In the genomic region with DNA sequence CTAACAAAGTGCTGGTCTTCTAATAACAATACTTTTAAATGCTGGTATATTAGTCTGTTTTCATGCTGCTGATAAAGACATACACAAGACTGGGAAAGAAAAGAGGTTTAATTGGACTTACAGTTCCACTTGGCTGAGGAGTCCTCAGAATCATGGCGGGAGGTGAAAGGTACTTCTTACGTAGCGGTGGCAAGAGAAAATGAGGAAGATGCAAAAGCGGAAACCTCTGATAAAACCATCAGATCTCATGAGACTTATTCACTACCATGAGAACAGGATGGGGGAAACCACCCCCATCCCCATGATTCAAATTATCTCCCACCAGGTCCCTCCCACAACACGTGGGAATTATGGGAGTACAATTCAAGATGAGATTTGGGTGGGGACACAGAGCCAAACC, we compare ENCODE assay signal across 5 cellular contexts. TPM values are rescaled to one million over a fixed set of nuclear protein-coding genes. Genes with fewer than 3 reads are reported as not detected.
DNase-seq lines count a peak whose midpoint lies in the region; ATAC-seq, FAIRE-seq and TF ChIP-seq lines count a peak whose summit lies in the region.
"Not testable (repeated sequence)": the region's sequence is repeated elsewhere in the genome, so short reads cannot be mapped to it uniquely, and the experiment has no call there.

No MANE protein-coding gene starts in this region.

- not testable (repeated sequence) for H3K27ac ChIP-seq in HCT116 (ENCODE audit: low read depth, low read length); K562 (ENCODE audit: extremely low read depth, low read depth, low read length)
- H3K27ac ChIP-seq in gastrocnemius medialis, result peak overlapping the region in 3 of 4 donors; percentile 36 to 66 (median 45)

- H3K9me1 ChIP-seq in K562 (ENCODE audit: control insufficient read depth, insufficient read depth, low read length), result not testable (repeated sequence)

- POLR2A ChIA-PET in HCT116 (lab: Charles Lee); K562 (lab: Yijun Ruan, JAX): not testable (repeated sequence)

- H3K4me1 Mint-ChIP-seq in HFFc6 (ENCODE audit: low read depth), result peaks cover 10% of the 10 kb centered on the region
- H3K4me1 Mint-ChIP-seq in memory B cell, result not testable (repeated sequence)

- not testable (repeated sequence) for TF ChIP-seq CTCF in HCT116 (IDR thresholded peaks at IDR 0.05 in 2 of 3, conservative IDR thresholded peaks at IDR 0.05 in 1 of 3; ENCODE audit: borderline replicate concordance in 1 of 3, insufficient read depth in 1 of 3, low read depth in 2 of 3, low read length in 2 of 3); HFFc6 (IDR thresholded peaks at IDR 0.05); K562 (IDR thresholded peaks at IDR 0.05 in 2 of 3, conservative IDR thresholded peaks at IDR 0.05 in 1 of 3; ENCODE audit: insufficient read depth in 2 of 3, low read depth in 1 of 3, low read length in 3 of 3); gastrocnemius medialis (IDR thresholded peaks at IDR 0.05 in 4 of 5, conservative IDR thresholded peaks at IDR 0.05 in 1 of 5)

- not testable (repeated sequence) for TF ChIP-seq EP300 in K562 (IDR thresholded peaks at IDR 0.05; ENCODE audit: low read length)

- H3K36me3 ChIP-seq in HCT116 (ENCODE audit: control insufficient read depth in 1 of 2, insufficient read depth in 2 of 2, low read length in 2 of 2); K562 (ENCODE audit: control insufficient read depth, insufficient read depth, low read length): not testable (repeated sequence)
- H3K36me3 ChIP-seq in gastrocnemius medialis, result peaks cover 0 to 76% of the 10 kb centered on the region in 2 donors

- not testable (repeated sequence) for H3K27me3 Mint-ChIP-seq in HFFc6 (ENCODE audit: insufficient read depth); memory B cell

- RAD21 ChIA-PET in HCT116 (lab: Charles Lee; ENCODE audit: low non-redundant PET in 1 of 2, low total read pairs in 2 of 2, uncharacterized antibody in 2 of 2, unreplicated experiment in 2 of 2), result not testable (repeated sequence)

- not testable (repeated sequence) for TF ChIP-seq POLR2A in HCT116 (IDR thresholded peaks at IDR 0.05; ENCODE audit: borderline replicate concordance, extremely low read depth, insufficient read depth, insufficient read length); K562 (conservative IDR thresholded peaks at IDR 0.05); gastrocnemius medialis (IDR thresholded peaks at IDR 0.05)

- H3K9me3 Mint-ChIP-seq in HFFc6, memory B cell: not testable (repeated sequence)

- intact Hi-C loops in HCT116 (cut with micrococcal nuclease); K562 (cut with micrococcal nuclease): not testable (repeated sequence)
- intact Hi-C loops in gastrocnemius medialis (cut with DNase I; ENCODE audit: low total_unique reads), result loop anchor here (5.0 kb wide), 1 partner anchor 33 kb away; no protein-coding TSS in a partner anchor

- ATAC-seq in HCT116; K562; memory B cell (ENCODE audit: low read depth); gastrocnemius medialis: not testable (repeated sequence)

- not testable (repeated sequence) for TF ChIP-seq RAD21 in HCT116 (IDR thresholded peaks at IDR 0.05; ENCODE audit: low read depth); K562 (CRISPR knock-in tag; conservative IDR thresholded peaks at IDR 0.05 in 1 of 2, IDR thresholded peaks at IDR 0.05 in 1 of 2)

- peak overlapping the region; percentile 58 for H3K4me2 ChIP-seq in HCT116 (ENCODE audit: low read length)
- not testable (repeated sequence) for H3K4me2 ChIP-seq in K562 (ENCODE audit: insufficient read depth, low read length)

- peaks cover 2 to 15% of the 10 kb centered on the region in 2 experiments; a peak in 2 of 4 replicates for H3K4me1 ChIP-seq in HCT116 (ENCODE audit: control insufficient read depth in 1 of 2, insufficient read depth in 2 of 2, low read length in 2 of 2)
- not testable (repeated sequence) for H3K4me1 ChIP-seq in K562 (replicated peaks in 1 of 2; ENCODE audit: control insufficient read depth in 2 of 2, insufficient read depth in 2 of 2, low read length in 2 of 2); gastrocnemius medialis

- not testable (repeated sequence) for FAIRE-seq in K562 (lab: Jason Lieb, UNC)

- in situ Hi-C loops in K562 (cut with MboI); gastrocnemius medialis (cut with MboI; ENCODE audit: low sequenced_read_pairs in 4 of 4): not testable (repeated sequence)

- peaks cover 52% of the 10 kb centered on the region for H3K36me3 Mint-ChIP-seq in HFFc6 (ENCODE audit: low read depth)
- not testable (repeated sequence) for H3K36me3 Mint-ChIP-seq in memory B cell

- DNase-seq in HCT116 (ENCODE audit: low read depth, low spot score); HFFc6; K562 (ENCODE audit: extremely low read depth in 1 of 4, low spot score in 3 of 4); memory B cell (ENCODE audit: low spot score in 2 of 2); gastrocnemius medialis: not testable (repeated sequence)

- 67% methylated on average over 5 of the region's 5 CpGs for WGBS in K562 (ENCODE audit: insufficient coverage, low coverage, missing lambda C conversion rate)

- not testable (repeated sequence) for H3K4me3 ChIP-seq in HCT116 (replicated peaks in 1 of 2; ENCODE audit: low read depth in 1 of 2, low read length in 2 of 2); K562; gastrocnemius medialis

- H3K9me2 ChIP-seq in HCT116 (ENCODE audit: insufficient read depth), result not testable (repeated sequence)

- not testable (repeated sequence) for H3K27me3 ChIP-seq in HCT116 (ENCODE audit: insufficient read depth, low read length); K562 (ENCODE audit: control insufficient read depth in 2 of 2, insufficient read depth in 2 of 2, low read length in 2 of 2); gastrocnemius medialis

- H3K9ac ChIP-seq in HCT116 (ENCODE audit: low read length); K562 (ENCODE audit: insufficient read depth in 1 of 2, low read depth in 2 of 2, low read length in 2 of 2): not testable (repeated sequence)

- H3K27ac Mint-ChIP-seq in HFFc6, result 0 out of 2 replicates have a peak overlapping the region, but pooled peaks have one; percentile 3
- peak overlapping the region; percentile 19 for H3K27ac Mint-ChIP-seq in memory B cell

- not testable (repeated sequence) for H3K9me3 ChIP-seq in HCT116 (ENCODE audit: control insufficient read depth in 1 of 2, insufficient read depth in 1 of 2, low read depth in 1 of 2, low read length in 2 of 2); K562 (replicated peaks; ENCODE audit: control insufficient read depth, insufficient read depth, low read depth, low read length); gastrocnemius medialis

- BruUV-seq in HCT116 (replicated peaks; lab: Mats Ljungman, UMichigan); K562 (replicated peaks; lab: Mats Ljungman, UMichigan): not testable (repeated sequence)

- not testable (repeated sequence) for H4K20me1 ChIP-seq in HCT116 (ENCODE audit: insufficient read depth); K562 (replicated peaks; ENCODE audit: control insufficient read depth, insufficient read depth, low read length)

- H3K79me2 ChIP-seq in HCT116 (ENCODE audit: insufficient read depth, low read length); K562 (ENCODE audit: control insufficient read depth, insufficient read depth, low read length): not testable (repeated sequence)

- H2AFZ ChIP-seq in HCT116 (ENCODE audit: low read depth, low read length, poor library complexity, severe bottlenecking); K562 (ENCODE audit: low read depth, low read length): not testable (repeated sequence)

- CTCF ChIA-PET in HCT116 (lab: Charles Lee); K562 (lab: Yijun Ruan, JAX; ENCODE audit: low intra/inter-chr PET ratio): not testable (repeated sequence)

- not testable (repeated sequence) for H3K4me3 Mint-ChIP-seq in HFFc6, memory B cell

RNA-seq across cellular contexts. Expression of a gene that starts 30.5 kb away (rescaled TPM):
- 0.15 TPM for total RNA-seq in HCT116 (2021; ENCODE audit: unreplicated experiment)
- 0.07 and 0.13 TPM in 2 replicates for polyA plus RNA-seq in HCT116 (2012)
- 10 to 100 TPM; 51.9 to 64.6 (median 56.5) TPM for total RNA-seq in HFFc6 (2021; fragmentation: NEBNext Ultra II Directional; extraction: Animal tissue kit (Norgen Biotek cat#: 25700))
- 1.1 TPM in 1 of 2 replicates, not detected in the other for total RNA-seq in K562 (2011; cell fraction: chromatin; rRNA removed; ENCODE audit: low replicate concordance)
- total RNA-seq in K562 (2011; cell fraction: nucleolus; rRNA removed), result 0.17 TPM in 1 of 2 replicates, not detected in the other
- 0.29 and 1.1 TPM in 2 replicates for total RNA-seq in K562 (2011; cell fraction: nucleoplasm; rRNA removed)
- total RNA-seq in K562 (2014; rRNA removed), result 0.95 and 1.4 TPM in 2 replicates
- total RNA-seq in K562 (2014; rRNA removed; fragmentation: Illumina TruSeq; extraction: Trizol), result 0.76 and 1.2 TPM in 2 replicates
- 0.98 and 1.2 TPM in 2 replicates for total RNA-seq in K562 (2015; rRNA removed; fragmentation: Illumina TruSeq; extraction: Trizol)
- total RNA-seq in K562 (2021), result 0.60 and 0.92 TPM in 2 replicates
- 0.07 and 0.18 TPM in 2 replicates for polyA plus RNA-seq in K562 (2011; rRNA removed)
- polyA plus RNA-seq in K562 (2011; cell fraction: cytosol; rRNA removed), result 0.03 and 0.09 TPM in 2 replicates
- 0.06 TPM in 1 of 2 replicates, not detected in the other for polyA plus RNA-seq in K562 (2011; cell fraction: nucleus; rRNA removed)
- 0.55 and 1.3 TPM in 2 replicates for polyA plus RNA-seq in K562 (2012)
- polyA plus RNA-seq in K562 (2014; fragmentation: Illumina TruSeq; extraction: Trizol), result 1.2 and 1.8 TPM in 2 replicates
- polyA plus RNA-seq in K562 (2014; fragmentation: Nextera tagmentation; extraction: Ambion mirVana), result under 1 TPM; 0.46 to 0.51 TPM
- polyA plus RNA-seq in K562 (2014; rRNA removed), result 0.86 and 0.97 TPM in 2 replicates
- polyA minus RNA-seq in K562 (2011; rRNA and poly(A)+ RNA removed), result 0.09 and 0.63 TPM in 2 replicates
- not detected in 2 replicates for polyA minus RNA-seq in K562 (2011; cell fraction: cytosol; rRNA and poly(A)+ RNA removed)
- 0.27 and 0.33 TPM in 2 replicates for polyA minus RNA-seq in K562 (2011; cell fraction: nucleus; rRNA and poly(A)+ RNA removed)
- total RNA-seq in gastrocnemius medialis, result 100 to 1,000 TPM; 105 to 297 (median 200) TPM

RNA-seq across cellular contexts. Expression of a gene that starts 60.0 kb away (rescaled TPM):
- 125 TPM for total RNA-seq in HCT116 (2021; ENCODE audit: unreplicated experiment)
- polyA plus RNA-seq in HCT116 (2012), result 57.9 and 85.3 TPM in 2 replicates
- total RNA-seq in HFFc6 (2021; fragmentation: NEBNext Ultra II Directional; extraction: Animal tissue kit (Norgen Biotek cat#: 25700)), result 100 to 1,000 TPM in 5 of 6 experiments, 10 to 100 TPM in 1; 94.7 to 125 (median 119) TPM
- total RNA-seq in K562 (2011; cell fraction: chromatin; rRNA removed; ENCODE audit: low replicate concordance), result 264 and 677 TPM in 2 replicates
- 127 and 179 TPM in 2 replicates for total RNA-seq in K562 (2011; cell fraction: nucleolus; rRNA removed)
- 251 and 332 TPM in 2 replicates for total RNA-seq in K562 (2011; cell fraction: nucleoplasm; rRNA removed)
- total RNA-seq in K562 (2014; rRNA removed), result 182 and 192 TPM in 2 replicates
- 253 and 279 TPM in 2 replicates for total RNA-seq in K562 (2014; rRNA removed; fragmentation: Illumina TruSeq; extraction: Trizol)
- total RNA-seq in K562 (2015; rRNA removed; fragmentation: Illumina TruSeq; extraction: Trizol), result 234 and 254 TPM in 2 replicates
- total RNA-seq in K562 (2021), result 195 and 199 TPM in 2 replicates
- 292 and 294 TPM in 2 replicates for polyA plus RNA-seq in K562 (2011; rRNA removed)
- polyA plus RNA-seq in K562 (2011; cell fraction: cytosol; rRNA removed), result 136 and 194 TPM in 2 replicates
- polyA plus RNA-seq in K562 (2011; cell fraction: nucleus; rRNA removed), result 763 and 1,195 TPM in 2 replicates
- polyA plus RNA-seq in K562 (2012), result 143 and 152 TPM in 2 replicates
- polyA plus RNA-seq in K562 (2014; fragmentation: Illumina TruSeq; extraction: Trizol), result 185 and 213 TPM in 2 replicates
- 100 to 1,000 TPM; 104 to 170 TPM for polyA plus RNA-seq in K562 (2014; fragmentation: Nextera tagmentation; extraction: Ambion mirVana)
- polyA plus RNA-seq in K562 (2014; rRNA removed), result 224 and 265 TPM in 2 replicates
- 304 and 320 TPM in 2 replicates for polyA minus RNA-seq in K562 (2011; rRNA and poly(A)+ RNA removed)
- 101 and 114 TPM in 2 replicates for polyA minus RNA-seq in K562 (2011; cell fraction: cytosol; rRNA and poly(A)+ RNA removed)
- 359 and 608 TPM in 2 replicates for polyA minus RNA-seq in K562 (2011; cell fraction: nucleus; rRNA and poly(A)+ RNA removed)
- total RNA-seq in gastrocnemius medialis, result 10 to 100 TPM; 25.6 to 64.3 (median 47.8) TPM

Comparison
In these comparisons a context has a peak if more than half of its experiments do, and no peak if none do; other contexts are left out.
1. RNA of a gene that starts 30.5 kb away (total RNA-seq): 105 to 297 TPM in gastrocnemius medialis and 51.9 to 64.6 TPM in HFFc6; 0.17 to 1.4 TPM in K562 and 0.15 TPM in HCT116 (single experiment); every median in the first group is over 10 times any median in the second.